In the genomic region with DNA sequence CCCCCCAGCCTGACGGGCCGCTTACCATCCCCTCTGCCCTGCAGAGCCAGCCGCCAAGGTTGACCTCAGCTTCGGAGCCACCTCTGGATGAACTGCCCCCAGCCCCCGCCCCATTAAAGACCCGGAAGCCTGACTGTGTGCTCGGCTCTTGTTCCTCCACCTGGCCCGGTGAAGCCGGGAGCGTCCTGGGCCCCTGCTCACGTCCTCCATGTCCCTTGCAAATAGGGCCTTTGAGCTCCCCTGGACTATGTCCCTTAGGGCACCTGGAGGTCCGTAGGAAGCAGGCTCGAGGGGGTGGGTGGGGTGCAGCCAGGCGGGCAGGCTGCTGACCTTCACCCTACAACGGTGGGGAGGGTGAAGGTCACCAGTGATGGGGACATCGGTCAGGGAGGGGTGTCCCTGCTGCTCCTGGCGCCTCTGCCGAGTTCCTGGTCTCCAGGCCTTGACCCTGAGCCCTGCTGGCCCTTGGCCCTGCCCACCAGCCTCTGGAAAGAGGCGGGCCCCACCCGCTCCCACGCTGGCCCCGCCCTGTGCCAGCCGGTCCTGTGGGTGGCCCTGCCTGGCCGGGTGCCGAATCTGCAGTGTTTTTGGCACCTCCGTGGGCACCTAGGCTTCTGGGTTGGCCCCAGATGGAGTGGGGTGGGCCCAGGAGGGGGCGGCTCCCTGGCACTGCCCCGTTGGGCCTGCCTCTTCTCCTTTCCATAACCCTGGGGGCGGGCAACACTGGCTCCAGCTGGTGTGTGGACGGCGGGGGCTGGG, we compare ENCODE assay signal across 8 cellular contexts. TPM values are rescaled to one million over a fixed set of nuclear protein-coding genes. Genes with fewer than 3 reads are reported as not detected.
DNase-seq lines count a peak whose midpoint lies in the region; ATAC-seq and TF ChIP-seq lines count a peak whose summit lies in the region.

No MANE protein-coding gene starts in this region.

- no peak overlapping the region for H3K4me3 ChIP-seq in mucosa of descending colon
- H3K4me3 ChIP-seq in vagina: peak overlapping the region; percentile 1 to 32

- H3K27me3 ChIP-seq in vagina: no peaks in the 10 kb centered on the region

- H3K4me1 ChIP-seq in mucosa of descending colon (ENCODE audit: low read depth) (peaks cover 60% of the 10 kb centered on the region), vagina (peaks cover 73% of the 10 kb centered on the region)

- H3K27ac ChIP-seq in caudate nucleus (ENCODE audit: low read depth, low read length): peak overlapping the region; percentile 94
- peak overlapping the region; percentile 100 for H3K27ac ChIP-seq in vagina

- intact Hi-C loops in mucosa of descending colon (cut with DNase I, micrococcal nuclease): no loop called here
- intact Hi-C loops in vagina (cut with DNase I): loop anchor here (1.0 to 10.0 kb wide), 4 partner anchors 21 to 320 kb away; a partner anchor contains a TSS

- H3K36me3 ChIP-seq in mucosa of descending colon (ENCODE audit: low read depth) (no peaks in the 10 kb centered on the region), vagina (no peaks in the 10 kb centered on the region)

- ATAC-seq in mucosa of descending colon: peak; percentile 32

- no peak for TF ChIP-seq POLR2A in vagina (IDR thresholded peaks at IDR 0.05)

- TF ChIP-seq CTCF in mucosa of descending colon (IDR thresholded peaks at IDR 0.05) (no peak), vagina (IDR thresholded peaks at IDR 0.05) (no peak)

- DNase-seq in activated T-cell treated with anti-CD3 and anti-CD28 coated beads, Interleukin-2, amount 50 U/mL, for 1 hour: peak; percentile 47
- DNase-seq in activated T-cell treated with anti-CD3 and anti-CD28 coated beads for 4 hours (no peak), caudate nucleus (lab: John Stamatoyannopoulos, UW) (peak in 16 of 61 donors; percentile 15 to 82 (median 38)), mucosa of descending colon (peak; percentile 76 to 89 (median 88)), vagina (ENCODE audit: extremely low spot score in 2 of 2) (no peak), DMS79 (lab: John Stamatoyannopoulos, UW) (no peak), NCI-H526 (lab: John Stamatoyannopoulos, UW) (no peak), SHP77 (lab: John Stamatoyannopoulos, UW) (no peak)

- H3K9me3 ChIP-seq in mucosa of descending colon (no peaks in the 10 kb centered on the region), vagina (no peaks in the 10 kb centered on the region)

RNA-seq across cellular contexts. Expression of a gene that starts 3.3 kb away (rescaled TPM):
- total RNA-seq in mucosa of descending colon: 100 to 1,000 TPM; 302 to 391 (median 378) TPM
- 154 TPM for total RNA-seq in vagina

RNA-seq across cellular contexts. Expression of a gene that starts 3.5 kb away (rescaled TPM):
- total RNA-seq in mucosa of descending colon: 100 to 1,000 TPM; 136 to 251 (median 213) TPM
- 170 TPM for total RNA-seq in vagina

RNA-seq across cellular contexts. Expression of a gene that starts 7.1 kb away (rescaled TPM):
- total RNA-seq in mucosa of descending colon (1 to 10 TPM in 1 of 3 donors, under 1 TPM in 2; 0.29 to 1.2 (median 0.39) TPM), vagina (3.9 TPM)

RNA-seq across cellular contexts. Expression of a gene that starts 24.3 kb away (rescaled TPM):
- 100 to 1,000 TPM; 281 to 507 (median 300) TPM for total RNA-seq in mucosa of descending colon
- 192 TPM for total RNA-seq in vagina

RNA-seq across cellular contexts. Expression of a gene that starts 30.5 kb away (rescaled TPM):
- total RNA-seq in mucosa of descending colon (10 to 100 TPM; 34.2 to 40.1 (median 39.8) TPM), vagina (64.8 TPM)

Comparison
In these comparisons a context has a peak if more than half of its experiments do, and no peak if none do; other contexts are left out.
1. DNase-seq: peak in activated T-cell treated with anti-CD3 and anti-CD28 coated beads, Interleukin-2, amount 50 U/mL, for 1 hour (single experiment) and mucosa of descending colon (3 of 3); none in activated T-cell treated with anti-CD3 and anti-CD28 coated beads for 4 hours (single experiment), vagina (0 of 2), DMS79 (single experiment), NCI-H526 (0 of 2) and SHP77 (0 of 2).